31 cellular contexts compared by ENCODE assay signal in genomic region chr12:114579389-114579788, GRCh38.
"Had no signal": no experiment of that assay in that cellular context is flagged by ENCODE, and none has a peak within 500 bp of the region (broad histone marks: within the 10 kb centered on the region; RNA-seq: fewer than 3 reads in every experiment).

No MANE protein-coding gene starts in this region.

- DNase-seq: activated B cell treated with CpG ODN at 0.5 μM for 24 hours; activated CD4-positive, alpha-beta memory T cell treated with anti-CD3 and anti-CD28 coated beads for 36 hours; activated CD4-positive, alpha-beta T cell treated with anti-CD3 and anti-CD28 coated beads for 4 hours; activated CD4-positive, alpha-beta T cell treated with anti-CD3 and anti-CD28 coated beads, Interleukin-2, amount 10 ng/mL, durations not matched to agents 24 days and 14 days; activated CD4-positive, alpha-beta T cell treated with anti-CD3 and anti-CD28 coated beads, Interleukin-2, amount 50 U/mL, for 1 hour; activated CD4-positive, alpha-beta T cell treated with anti-CD3 and anti-CD28 coated beads, Interleukin-2, amount 50 U/mL, for 4 hours; activated CD4-positive, CD25-positive, alpha-beta regulatory T cell treated with anti-CD3 and anti-CD28 coated beads, Interleukin-2, amount 50 U/mL, for 72 hours; activated CD8-positive, alpha-beta memory T cell treated with anti-CD3 and anti-CD28 coated beads, Interleukin-2, amount 50 U/mL, for 4 hours; activated CD8-positive, alpha-beta T cell treated with anti-CD3 and anti-CD28 coated beads for 36 hours; activated effector memory CD4-positive, alpha-beta T cell treated with anti-CD3 and anti-CD28 coated beads, Interleukin-2, amount 50 U/mL, for 16 hours; activated gamma-delta T cell treated with Interleukin-2 at 50 U/mL for 16 hours; activated naive CD4-positive, alpha-beta T cell; activated naive CD4-positive, alpha-beta T cell treated with anti-CD3 and anti-CD28 coated beads for 36 hours; activated naive CD4-positive, alpha-beta T cell treated with anti-CD3 and anti-CD28 coated beads, Interleukin-2, amount 50 U/mL, for 16 hours; activated naive CD8-positive, alpha-beta T cell treated with anti-CD3 and anti-CD28 coated beads for 36 hours; activated T-cell treated with anti-CD3 and anti-CD28 coated beads for 4 hours; activated T-cell treated with anti-CD3 and anti-CD28 coated beads, Interleukin-2, amount 50 U/mL, for 1 hour; activated T-cell treated with anti-CD3 and anti-CD28 coated beads, Interleukin-2, amount 50 U/mL, for 4 hours; activated T-cell treated with anti-CD3 and anti-CD28 coated beads, Interleukin-2, amount 50 U/mL, for 72 hours; adrenal gland; amniotic stem cell; aorta; body of pancreas; brain microvascular endothelial cell; central memory CD4-positive, alpha-beta T cell; cerebellar nuclear complex; T-helper 2 cell; T-helper 9 cell had no signal

- H3K4me3 ChIP-seq: adrenal gland, body of pancreas, breast epithelium had no signal

- ATAC-seq: activated CD8-positive, alpha-beta T cell treated with anti-CD3 and anti-CD28 coated beads for 36 hours; activated naive CD4-positive, alpha-beta T cell treated with anti-CD3 and anti-CD28 coated beads, Interleukin-2, amount 50 U/mL, for 72 hours; activated T-cell treated with anti-CD3 and anti-CD28 coated beads, Interleukin-2, amount 50 U/mL, for 4 hours; activated T-cell treated with anti-CD3 and anti-CD28 coated beads, Interleukin-2, amount 50 U/mL, for 72 hours; activated T-helper 17 cell treated with anti-CD3 and anti-CD28 coated beads, Interleukin-2, amount 50 U/mL, for 72 hours; body of pancreas had no signal
